19 cellular contexts compared by ENCODE assay signal in the genomic region with DNA sequence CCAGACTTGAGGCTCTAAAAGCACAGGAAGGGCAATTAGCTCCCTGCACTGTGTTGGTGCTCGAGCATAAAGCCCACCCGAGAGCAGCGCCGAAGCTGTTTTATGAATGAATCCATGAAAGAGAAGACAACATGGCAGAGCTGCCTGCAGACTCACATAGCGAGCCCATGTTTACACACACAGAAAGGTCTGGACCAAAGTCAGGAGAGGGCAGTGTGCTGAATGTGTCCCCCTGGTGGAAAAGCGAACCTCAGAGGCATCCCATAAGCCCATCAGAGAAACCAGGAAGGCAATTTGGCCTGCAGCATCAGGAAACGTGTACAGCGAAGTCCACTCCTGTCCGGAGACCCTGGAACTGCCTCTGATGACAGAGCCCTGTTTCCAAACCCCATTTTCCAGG. TPM values are rescaled to one million over a fixed set of nuclear protein-coding genes. Genes with fewer than 3 reads are reported as not detected.
A peak's percentile ranks its signal among the peaks of the same experiment; 100 is the strongest.
DNase-seq lines count a peak whose midpoint lies in the region; ATAC-seq and TF ChIP-seq lines count a peak whose summit lies in the region.
"Had no signal": no experiment of that assay in that cellular context is flagged by ENCODE, and none has a peak within 500 bp of the region (broad histone marks: within the 10 kb centered on the region; RNA-seq: fewer than 3 reads in every experiment).

No MANE protein-coding gene starts in this region.

- no peak overlapping the region for H3K9ac ChIP-seq in HCT116 (ENCODE audit: low read length)

- no TSS peak for BruUV-seq in HCT116 (replicated peaks; lab: Mats Ljungman, UMichigan)

- RAD21 ChIA-PET in HCT116 (lab: Charles Lee; ENCODE audit: low non-redundant PET in 1 of 2, low total read pairs in 2 of 2, uncharacterized antibody in 2 of 2, unreplicated experiment in 2 of 2) = no interaction called here

- no peaks in the 10 kb centered on the region for H4K20me1 ChIP-seq in HCT116 (ENCODE audit: insufficient read depth)

- intact Hi-C loops in HCT116 (cut with micrococcal nuclease) = no loop called here
- intact Hi-C loops in sciatic nerve (cut with DNase I) = no loop called here
- intact Hi-C loops in upper lobe of right lung (cut with DNase I) = no loop called here
- intact Hi-C loops in left lung (cut with DNase I) = no loop called here

- H3K79me2 ChIP-seq in HCT116 (ENCODE audit: insufficient read depth, low read length) = no peaks in the 10 kb centered on the region

- TF ChIP-seq RAD21 in HCT116 (IDR thresholded peaks at IDR 0.05; ENCODE audit: low read depth) = no peak

- H3K27ac ChIP-seq in AG04450 (ENCODE audit: low read depth, low read length) (no peak overlapping the region), HCT116 (ENCODE audit: low read depth, low read length) (no peak overlapping the region), upper lobe of right lung (no peak overlapping the region), left lung (no peak overlapping the region)
- H3K27ac ChIP-seq: coronary artery, suprapubic skin had no signal

- CTCF ChIA-PET in AG04450 (lab: Charles Lee) = interaction anchor here (0.9 to 2.3 kb wide), 2 partner anchors 8 to 22 kb away, joined by 7 to 19 read pairs; no protein-coding TSS in a partner anchor
- CTCF ChIA-PET in HCT116 (lab: Charles Lee) = interaction anchor here (2.0 kb wide), 1 partner anchor 8 kb away, joined by 14 read pairs; no protein-coding TSS in a partner anchor

- H3K4me1 ChIP-seq in HCT116 (ENCODE audit: control insufficient read depth in 1 of 2, insufficient read depth in 2 of 2, low read length in 2 of 2) = peaks cover 0 to 8% of the 10 kb centered on the region in 2 experiments; a peak in 2 of 4 replicates
- peaks cover 23% of the 10 kb centered on the region for H3K4me1 ChIP-seq in upper lobe of right lung
- H3K4me1 ChIP-seq in left lung = peaks cover 14 to 16% of the 10 kb centered on the region in 2 donors

- no peak overlapping the region for H2AFZ ChIP-seq in HCT116 (ENCODE audit: low read depth, low read length, poor library complexity, severe bottlenecking)

- DNase-seq in AG04450 (ENCODE audit: low read depth, low spot score) (no peak), HCT116 (ENCODE audit: low read depth, low spot score) (no peak), astrocyte of the spinal cord (ENCODE audit: low read depth, low spot score) (no peak), foreskin fibroblast (no peak), sciatic nerve (ENCODE audit: low spot score) (no peak), upper lobe of right lung (no peak), left lung (no peak)
- DNase-seq: activated CD4-positive, alpha-beta T cell treated with anti-CD3 and anti-CD28 coated beads for 1 hour; anterior cingulate cortex; COR-L47; KBM-7; kidney; NCI-H1105; SHP77 treated with DMSO at 0.1 percent for 48 hours; stimulated activated CD4-positive, alpha-beta T cell treated with anti-CD3 and anti-CD28 coated beads, Interleukin-2, amount 100 ng/mL, for 48 hours had no signal

- H3K4me3 ChIP-seq in AG04450 (ENCODE audit: low read depth, low read length) = no peak overlapping the region
- no peak overlapping the region for H3K4me3 ChIP-seq in HCT116 (replicated peaks in 1 of 2; ENCODE audit: low read depth in 1 of 2, low read length in 2 of 2)
- H3K4me3 ChIP-seq in astrocyte of the spinal cord (ENCODE audit: low read depth, low read length) = no peak overlapping the region
- no peak overlapping the region for H3K4me3 ChIP-seq in foreskin fibroblast (ENCODE audit: low read depth in 1 of 2, low read length in 2 of 2)
- H3K4me3 ChIP-seq in upper lobe of right lung = no peak overlapping the region
- no peak overlapping the region for H3K4me3 ChIP-seq in left lung
- H3K4me3 ChIP-seq: coronary artery, suprapubic skin had no signal

- TF ChIP-seq CTCF in AG04450 (IDR thresholded peaks at IDR 0.05; ENCODE audit: low read depth, low read length) (peak; percentile 43), HCT116 (IDR thresholded peaks at IDR 0.05 in 2 of 3, conservative IDR thresholded peaks at IDR 0.05 in 1 of 3; ENCODE audit: borderline replicate concordance in 1 of 3, insufficient read depth in 1 of 3, low read depth in 2 of 3, low read length in 2 of 3) (peak in 2 of 3 experiments; percentile 13 to 20; a peak in 2 of 6 replicates), astrocyte of the spinal cord (IDR thresholded peaks at IDR 0.05; ENCODE audit: low read depth, low read length) (peak; percentile 33), foreskin fibroblast (IDR thresholded peaks at IDR 0.05; ENCODE audit: low read depth, low read length) (peak; percentile 16), upper lobe of right lung (IDR thresholded peaks at IDR 0.05) (no peak), left lung (IDR thresholded peaks at IDR 0.05) (no peak)

- no peaks in the 10 kb centered on the region for H3K36me3 ChIP-seq in HCT116 (ENCODE audit: control insufficient read depth in 1 of 2, insufficient read depth in 2 of 2, low read length in 2 of 2)
- H3K36me3 ChIP-seq in upper lobe of right lung = no peaks in the 10 kb centered on the region
- H3K36me3 ChIP-seq in left lung = no peaks in the 10 kb centered on the region
- H3K36me3 ChIP-seq: suprapubic skin had no signal

- in situ Hi-C loops in astrocyte of the spinal cord (cut with HindIII; ENCODE audit: low sequenced_read_pairs) = no loop called here

- H3K9me3 ChIP-seq in AG04450 (ENCODE audit: control insufficient read depth, insufficient read depth, low read length) (no peaks in the 10 kb centered on the region; the same call in 1 of the 2 replicates), HCT116 (ENCODE audit: control insufficient read depth in 1 of 2, insufficient read depth in 1 of 2, low read depth in 1 of 2, low read length in 2 of 2) (no peaks in the 10 kb centered on the region), upper lobe of right lung (no peaks in the 10 kb centered on the region), left lung (no peaks in the 10 kb centered on the region)
- H3K9me3 ChIP-seq: suprapubic skin had no signal

- no peak overlapping the region for H3K4me2 ChIP-seq in HCT116 (ENCODE audit: low read length)

- POLR2A ChIA-PET in AG04450 (lab: Yijun Ruan, JAX) (no interaction called here), HCT116 (lab: Charles Lee) (no interaction called here)

- H3K27me3 ChIP-seq in AG04450 (ENCODE audit: control insufficient read depth, insufficient read depth, low read length) (no peaks in the 10 kb centered on the region), HCT116 (ENCODE audit: insufficient read depth, low read length) (no peaks in the 10 kb centered on the region), upper lobe of right lung (no peaks in the 10 kb centered on the region), left lung (no peaks in the 10 kb centered on the region)
- H3K27me3 ChIP-seq: suprapubic skin had no signal

- H3K9me2 ChIP-seq in HCT116 (ENCODE audit: insufficient read depth) = no peaks in the 10 kb centered on the region

- no peak for TF ChIP-seq POLR2A in HCT116 (IDR thresholded peaks at IDR 0.05; ENCODE audit: borderline replicate concordance, extremely low read depth, insufficient read depth, insufficient read length)

- ATAC-seq in HCT116 = peak; percentile 61
- ATAC-seq in sciatic nerve = no peak
- no peak for ATAC-seq in upper lobe of right lung
- ATAC-seq in left lung = no peak
- ATAC-seq in GM21576 (IDR thresholded peaks at IDR 0.05; ENCODE audit: unreplicated experiment) = no peak
- ATAC-seq: right cardiac atrium had no signal

TF ChIP-seq in HCT116, 20 proteins besides CTCF, POLR2A, EP300 and RAD21:
- no peak for TF ChIP-seq POLR2AphosphoS5 (IDR thresholded peaks at IDR 0.05; ENCODE audit: low read depth, low read length)

RNA-seq across cellular contexts. Expression of gene CHRDL2, which starts 37.1 kb away (rescaled TPM):
- 0.88 and 0.91 TPM in 2 replicates for polyA plus RNA-seq in AG04450 (2011; rRNA removed)
- polyA minus RNA-seq in AG04450 (2011; rRNA and poly(A)+ RNA removed) = 0.37 and 0.39 TPM in 2 replicates
- not detected for total RNA-seq in HCT116 (2021; ENCODE audit: unreplicated experiment)
- polyA plus RNA-seq in HCT116 (2012) = 0.25 TPM in 1 of 2 replicates, not detected in the other
- 0.89 TPM for total RNA-seq in sciatic nerve
- 1.6 TPM for total RNA-seq in upper lobe of right lung
- 1 to 10 TPM; 1.3 to 5.2 TPM for total RNA-seq in left lung
- total RNA-seq: suprapubic skin had no signal

RNA-seq across cellular contexts. Expression of gene RNF169, which starts 54.5 kb away (rescaled TPM):
- 10.0 and 12.3 TPM in 2 replicates for polyA plus RNA-seq in AG04450 (2011; rRNA removed)
- 31.4 and 42.4 TPM in 2 replicates for polyA minus RNA-seq in AG04450 (2011; rRNA and poly(A)+ RNA removed)
- total RNA-seq in HCT116 (2021; ENCODE audit: unreplicated experiment) = 22.5 TPM
- polyA plus RNA-seq in HCT116 (2012) = 6.7 and 8.4 TPM in 2 replicates
- total RNA-seq in sciatic nerve = 23.8 TPM
- total RNA-seq in upper lobe of right lung = 21.3 TPM
- 10 to 100 TPM; 19.4 to 23.6 TPM for total RNA-seq in left lung

Comparison
In these comparisons a context has a peak if more than half of its experiments do, and no peak if none do; other contexts are left out.
1. CTCF ChIP-seq: peak in AG04450 (single experiment), HCT116 (2 of 3), astrocyte of the spinal cord (single experiment) and foreskin fibroblast (single experiment); none in upper lobe of right lung (single experiment) and left lung (0 of 2).